12 cellular contexts compared by ENCODE assay signal in genomic region chr2:66515743-66516142, GRCh38.
"Had no signal": no experiment of that assay in that cellular context is flagged by ENCODE, and none has a peak within 500 bp of the region (broad histone marks: within the 10 kb centered on the region; RNA-seq: fewer than 3 reads in every experiment).

No MANE protein-coding gene starts in this region.

- ATAC-seq: effector memory CD8-positive, alpha-beta T cell; heart left ventricle; left lobe of liver; natural killer cell treated with Interleukin-12 subunit alpha and Interleukin-12 subunit beta and Interleukin-15 and Interleukin-18, amount 100 ng/mL, for 72 hours; stimulated activated naive CD8-positive, alpha-beta T cell treated with anti-CD3 and anti-CD28 coated beads, Interleukin-15, Interleukin-2, amounts not matched to agents 100 U/mL and 50 U/mL, for 24 hours; T-helper 17 cell; WTC11 had no signal

- H3K4me3 ChIP-seq: heart left ventricle, sigmoid colon had no signal

- DNase-seq: activated CD4-positive, alpha-beta T cell treated with anti-CD3 and anti-CD28 coated beads for 48 hours; activated naive CD4-positive, alpha-beta T cell treated with anti-CD3 and anti-CD28 coated beads for 36 hours; effector memory CD8-positive, alpha-beta T cell; heart left ventricle; islet precursor cell; occipital lobe; sigmoid colon; stimulated activated naive CD8-positive, alpha-beta T cell treated with anti-CD3 and anti-CD28 coated beads, Interleukin-15, Interleukin-2, amounts not matched to agents 100 U/mL and 50 U/mL, for 24 hours; T-helper 17 cell had no signal

- H3K9me3 ChIP-seq: heart left ventricle, sigmoid colon had no signal

- H3K27ac ChIP-seq: heart left ventricle had no signal

- H3K27me3 ChIP-seq: heart left ventricle, sigmoid colon had no signal
